8 cellular contexts compared by ENCODE assay signal in the genomic region with DNA sequence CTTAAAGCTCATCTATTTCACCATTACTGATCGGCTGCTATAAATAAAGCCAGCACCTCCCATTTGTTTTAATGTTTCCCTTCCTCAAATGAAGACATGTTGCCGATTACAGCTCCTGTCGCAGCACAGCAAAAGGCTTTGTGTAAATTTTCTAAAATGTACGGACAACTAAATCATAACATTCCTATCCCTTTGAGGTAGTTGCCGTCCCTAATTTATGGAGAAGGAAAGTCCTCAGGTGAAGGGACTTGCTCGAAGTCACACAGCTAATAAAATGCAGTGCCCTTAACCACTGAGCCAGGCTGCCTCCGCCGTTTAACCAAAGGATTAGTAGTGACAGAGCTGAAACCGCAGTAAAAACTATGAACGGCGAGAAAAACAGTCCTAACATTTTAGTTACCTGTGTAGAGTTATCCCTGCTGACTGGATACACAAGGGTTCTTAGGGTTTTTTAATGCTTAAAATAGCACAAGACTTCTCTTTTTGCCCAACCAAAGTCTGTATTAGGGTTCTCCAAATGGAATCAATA. TPM values are rescaled to one million over a fixed set of nuclear protein-coding genes. Genes with fewer than 3 reads are reported as not detected.
DNase-seq lines count a peak whose midpoint lies in the region; ATAC-seq lines count a peak whose summit lies in the region.

No MANE protein-coding gene starts in this region.

- peak overlapping the region; percentile 79 to 97 for H3K4me3 Mint-ChIP-seq in activated T-cell treated with anti-CD3 and anti-CD28 coated beads, Interleukin-2, amount 50 U/mL, for 72 hours

- H3K36me3 ChIP-seq in iPS-18a (ENCODE audit: control insufficient read depth, low read depth, low read length) (no peaks in the 10 kb centered on the region), subcutaneous abdominal adipose tissue (ENCODE audit: control insufficient read depth in 5 of 5, insufficient read depth in 5 of 5, low read length in 5 of 5) (peaks cover 0 to 27% (median 23%) of the 10 kb centered on the region in 5 donors)

- no peaks in the 10 kb centered on the region for H3K4me1 ChIP-seq in iPS-18a (ENCODE audit: control insufficient read depth, low read depth, low read length)
- peaks cover 0 to 24% (median 21%) of the 10 kb centered on the region in 5 donors for H3K4me1 ChIP-seq in subcutaneous abdominal adipose tissue (ENCODE audit: control insufficient read depth in 5 of 5, insufficient read depth in 5 of 5, low read length in 5 of 5)

- peak; percentile 17 to 29 for ATAC-seq in activated T-cell treated with anti-CD3 and anti-CD28 coated beads, Interleukin-2, amount 50 U/mL, for 72 hours (replicated peaks in 1 of 2)
- ATAC-seq in GM21723 (IDR thresholded peaks at IDR 0.05; ENCODE audit: unreplicated experiment): no peak

- H3K27ac ChIP-seq in iPS-18a (ENCODE audit: low read length): peak overlapping the region; percentile 30
- H3K27ac ChIP-seq in subcutaneous abdominal adipose tissue (ENCODE audit: low read depth, low read length): peak overlapping the region; percentile 86

- H3K4me1 Mint-ChIP-seq in activated T-cell treated with anti-CD3 and anti-CD28 coated beads, Interleukin-2, amount 50 U/mL, for 72 hours (ENCODE audit: low read depth): peaks cover 12% of the 10 kb centered on the region

- no peaks in the 10 kb centered on the region for H3K9me3 ChIP-seq in iPS-18a (ENCODE audit: control insufficient read depth, low read depth, low read length)
- no peaks in the 10 kb centered on the region for H3K9me3 ChIP-seq in subcutaneous abdominal adipose tissue (ENCODE audit: control insufficient read depth in 5 of 5, low read length in 5 of 5)

- H3K4me3 ChIP-seq in iPS-18a (ENCODE audit: low read length) (peak overlapping the region; percentile 95), subcutaneous abdominal adipose tissue (ENCODE audit: low read depth in 1 of 5, low read length in 5 of 5) (peak overlapping the region; percentile 73 to 93 (median 90))

- peak overlapping the region; percentile 82 for H3K27ac Mint-ChIP-seq in activated T-cell treated with anti-CD3 and anti-CD28 coated beads, Interleukin-2, amount 50 U/mL, for 72 hours

- no peaks in the 10 kb centered on the region for H3K36me3 Mint-ChIP-seq in activated T-cell treated with anti-CD3 and anti-CD28 coated beads, Interleukin-2, amount 50 U/mL, for 72 hours (ENCODE audit: insufficient read depth in 2 of 2)

- peak; percentile 15 for DNase-seq in stimulated activated CD4-positive, alpha-beta T cell treated with anti-CD3 and anti-CD28 coated beads, Interleukin-4, amount 100 ng/mL, for 24 hours
- no peak for DNase-seq in stimulated activated CD4-positive, alpha-beta T cell treated with anti-CD3 and anti-CD28 coated beads, Interleukin-4, amount 100 ng/mL, for 4 hours
- peak in 1 of 2 donors; percentile 17 for DNase-seq in activated T-cell treated with anti-CD3 and anti-CD28 coated beads, Interleukin-2, amount 50 U/mL, for 72 hours
- DNase-seq in NCI-H2196 treated with DMSO at 0.1 percent for 48 hours (lab: John Stamatoyannopoulos, UW; ENCODE audit: unreplicated experiment) (no peak), NCI-H226 (no peak)

- H3K9ac ChIP-seq in iPS-18a (ENCODE audit: low read length) (peak overlapping the region; percentile 57), subcutaneous abdominal adipose tissue (ENCODE audit: low read length in 5 of 5) (peak overlapping the region; percentile 57 to 89 (median 73))

- peaks cover 9% of the 10 kb centered on the region for H3K27me3 ChIP-seq in iPS-18a (ENCODE audit: control insufficient read depth, insufficient read depth, low read length)
- H3K27me3 ChIP-seq in subcutaneous abdominal adipose tissue (ENCODE audit: control insufficient read depth in 5 of 5, insufficient read depth in 4 of 5, low read length in 5 of 5): no peaks in the 10 kb centered on the region

- H3K9me3 Mint-ChIP-seq in activated T-cell treated with anti-CD3 and anti-CD28 coated beads, Interleukin-2, amount 50 U/mL, for 72 hours: no peaks in the 10 kb centered on the region

- H3K27me3 Mint-ChIP-seq in activated T-cell treated with anti-CD3 and anti-CD28 coated beads, Interleukin-2, amount 50 U/mL, for 72 hours (ENCODE audit: low read depth): no peaks in the 10 kb centered on the region

RNA-seq across cellular contexts. Expression of a gene that starts 0.9 kb away (rescaled TPM):
- 1 to 10 TPM; 8.3 to 9.0 TPM for total RNA-seq in activated T-cell treated with anti-CD3 and anti-CD28 coated beads, Interleukin-2, amount 50 U/mL, for 72 hours

RNA-seq across cellular contexts. Expression of a gene that starts 27.0 kb away (rescaled TPM):
- 100 to 1,000 TPM; 159 to 175 TPM for total RNA-seq in activated T-cell treated with anti-CD3 and anti-CD28 coated beads, Interleukin-2, amount 50 U/mL, for 72 hours

RNA-seq across cellular contexts. Expression of a gene that starts 45.2 kb away (rescaled TPM):
- total RNA-seq in activated T-cell treated with anti-CD3 and anti-CD28 coated beads, Interleukin-2, amount 50 U/mL, for 72 hours: not detected
